In genomic region chr6:97053643-97054411, GRCh38 we compare ENCODE assay signal across 11 cellular contexts.
A peak's percentile ranks its signal among the peaks of the same experiment; 100 is the strongest.
DNase-seq lines count a peak whose midpoint lies in the region; ATAC-seq, FAIRE-seq and TF ChIP-seq lines count a peak whose summit lies in the region.
"Had no signal": no experiment of that assay in that cellular context is flagged by ENCODE, and none has a peak within 500 bp of the region (broad histone marks: within the 10 kb centered on the region; RNA-seq: fewer than 3 reads in every experiment).

No MANE protein-coding gene starts in this region.

- no peaks in the 10 kb centered on the region for H4K20me1 ChIP-seq in GM12878 (ENCODE audit: control insufficient read depth, insufficient read depth)

- CTCF ChIA-PET in CD8-positive, alpha-beta T cell (lab: Charles Lee), result interaction anchor here (1.0 kb wide), 1 partner anchor 427 kb away, joined by 3 read pairs; no protein-coding TSS in a partner anchor
- CTCF ChIA-PET in GM12878 (lab: Yijun Ruan, JAX), result interaction anchor here (1.0 kb wide), 2 partner anchors 155 to 426 kb away, joined by 3 to 4 read pairs; no protein-coding TSS in a partner anchor
- CTCF ChIA-PET in activated CD4-positive, alpha-beta T cell treated with anti-CD3 and anti-CD28 coated beads, Interleukin-2, amount 10 ng/mL, durations not matched to agents 7 days and 5 days (lab: Charles Lee), result no interaction called here

- no peak for TF ChIP-seq POLR2A in GM12878 (IDR thresholded peaks at IDR 0.05; ENCODE audit: low read depth, low read length)

- no peaks in the 10 kb centered on the region for H3K9me3 Mint-ChIP-seq in CD8-positive, alpha-beta T cell
- H3K9me3 Mint-ChIP-seq in activated CD4-positive, alpha-beta T cell treated with anti-CD3 and anti-CD28 coated beads, Interleukin-2, amount 10 ng/mL, durations not matched to agents 7 days and 5 days, result no peaks in the 10 kb centered on the region

- no peak overlapping the region for H3K4me3 Mint-ChIP-seq in CD8-positive, alpha-beta T cell
- no peak overlapping the region for H3K4me3 Mint-ChIP-seq in activated CD4-positive, alpha-beta T cell treated with anti-CD3 and anti-CD28 coated beads, Interleukin-2, amount 10 ng/mL, durations not matched to agents 7 days and 5 days

- BruUV-seq in GM12878 (replicated peaks; lab: Mats Ljungman, UMichigan), result no TSS peak

- POLR2A ChIA-PET in CD8-positive, alpha-beta T cell (lab: Charles Lee), result no interaction called here
- POLR2A ChIA-PET in GM12878 (lab: Charles Lee), result no interaction called here
- POLR2A ChIA-PET in activated CD4-positive, alpha-beta T cell treated with anti-CD3 and anti-CD28 coated beads, Interleukin-2, amount 10 ng/mL, durations not matched to agents 7 days and 5 days (lab: Charles Lee), result no interaction called here

- in situ Hi-C loops in GM12878 (cut with MboI), result loop anchor here (10.0 to 25.0 kb wide), 2 partner anchors 529 to 1617 kb away; partner anchors contain the start of gene UFL1

- H3K36me3 Mint-ChIP-seq in CD8-positive, alpha-beta T cell, result no peaks in the 10 kb centered on the region
- no peaks in the 10 kb centered on the region for H3K36me3 Mint-ChIP-seq in activated CD4-positive, alpha-beta T cell treated with anti-CD3 and anti-CD28 coated beads, Interleukin-2, amount 10 ng/mL, durations not matched to agents 7 days and 5 days (ENCODE audit: low read depth)

- no peak overlapping the region for H3K4me3 ChIP-seq in CD8-positive, alpha-beta T cell (ENCODE audit: low read depth, low read length)
- no peak overlapping the region for H3K4me3 ChIP-seq in LNCaP clone FGC (ENCODE audit: low read depth, low read length)
- H3K4me3 ChIP-seq in GM12878, result no peak overlapping the region
- no peak overlapping the region for H3K4me3 ChIP-seq in aorta (ENCODE audit: low read length in 2 of 2)
- H3K4me3 ChIP-seq: SJSA1 had no signal

- H3K4me2 ChIP-seq in GM12878 (ENCODE audit: control insufficient read depth, insufficient read depth), result no peak overlapping the region

- no peak for DNase-seq in CD8-positive, alpha-beta T cell
- DNase-seq in LNCaP clone FGC (ENCODE audit: low read depth) (no peak), GM12878 (ENCODE audit: low read depth, low spot score) (no peak), medulla oblongata (ENCODE audit: extremely low spot score) (peak; percentile 44), aorta (no peak)
- no peak for DNase-seq in stimulated activated CD4-positive, alpha-beta T cell treated with anti-CD3 and anti-CD28 coated beads, Interleukin-4, amount 100 ng/mL, for 1 hour
- DNase-seq in activated CD4-positive, alpha-beta T cell treated with anti-CD3 and anti-CD28 coated beads, Interleukin-2, amount 10 ng/mL, durations not matched to agents 7 days and 5 days, result no peak
- DNase-seq in effector CD8-positive, alpha-beta T cell (lab: John Stamatoyannopoulos, UW), result no peak

- RAD21 ChIA-PET in GM12878 (lab: Charles Lee; ENCODE audit: unreplicated experiment), result interaction anchor here (0.9 kb wide), 1 partner anchor 427 kb away, joined by 3 read pairs; no protein-coding TSS in a partner anchor

- FAIRE-seq in GM12878 (lab: Jason Lieb, UNC), result no peak
- FAIRE-seq: GM19239 had no signal

- no peak overlapping the region for H3K27ac ChIP-seq in CD8-positive, alpha-beta T cell (ENCODE audit: low read depth, low read length)
- H3K27ac ChIP-seq in GM12878 (ENCODE audit: control insufficient read depth, insufficient read depth), result no peak overlapping the region
- H3K27ac ChIP-seq in aorta (ENCODE audit: low read depth in 1 of 2, low read length in 2 of 2), result no peak overlapping the region
- H3K27ac ChIP-seq: epithelial cell of prostate, SJSA1 had no signal

- no peak for ATAC-seq in CD8-positive, alpha-beta T cell
- ATAC-seq in GM12878, result no peak
- ATAC-seq in aorta (ENCODE audit: low FRiP score), result no peak

- no peak overlapping the region for H3K9ac ChIP-seq in GM12878 (ENCODE audit: control insufficient read depth, insufficient read depth, low read length)

- H3K27me3 ChIP-seq in CD8-positive, alpha-beta T cell (ENCODE audit: insufficient read depth, low read length), result no peaks in the 10 kb centered on the region
- H3K27me3 ChIP-seq in GM12878 (replicated peaks in 1 of 2; ENCODE audit: control insufficient read depth in 2 of 2, insufficient read depth in 2 of 2, low read length in 1 of 2), result no peaks in the 10 kb centered on the region
- H3K27me3 ChIP-seq in aorta (ENCODE audit: control insufficient read depth in 1 of 2, insufficient read depth in 2 of 2, low read length in 1 of 2), result no peaks in the 10 kb centered on the region

- H3K4me1 ChIP-seq in CD8-positive, alpha-beta T cell (ENCODE audit: insufficient read depth, low read length), result no peaks in the 10 kb centered on the region
- H3K4me1 ChIP-seq in GM12878 (ENCODE audit: control insufficient read depth, insufficient read depth, low read length) (peaks cover 6% of the 10 kb centered on the region), aorta (ENCODE audit: control insufficient read depth in 1 of 2, insufficient read depth in 2 of 2, low read length in 2 of 2) (no peaks in the 10 kb centered on the region)
- H3K4me1 ChIP-seq: SJSA1 had no signal

- TF ChIP-seq EP300 in GM12878 (IDR thresholded peaks at IDR 0.05; ENCODE audit: borderline replicate concordance in 1 of 2, control insufficient read depth in 1 of 2, low read depth in 2 of 2, low read length in 2 of 2), result no peak

- peak; percentile 29 for TF ChIP-seq CTCF in CD8-positive, alpha-beta T cell (IDR thresholded peaks at IDR 0.05)
- TF ChIP-seq CTCF in LNCaP clone FGC (IDR thresholded peaks at IDR 0.05; ENCODE audit: control insufficient read depth, extremely low read depth, insufficient read depth) (peak; percentile 47), GM12878 (IDR thresholded peaks at IDR 0.05 in 2 of 3, conservative IDR thresholded peaks at IDR 0.05 in 1 of 3; ENCODE audit: control insufficient read depth in 2 of 3, extremely low read depth in 1 of 3, insufficient read depth in 1 of 3, low read depth in 3 of 3, low read length in 3 of 3) (peak in 2 of 3 experiments; percentile 29 to 36; a peak in 3 of 6 replicates)

- peak; percentile 48 for TF ChIP-seq RAD21 in GM12878 (IDR thresholded peaks at IDR 0.05; ENCODE audit: insufficient read depth, low read depth, low read length)

- H3K9me3 ChIP-seq in CD8-positive, alpha-beta T cell (ENCODE audit: low read length), result no peaks in the 10 kb centered on the region
- H3K9me3 ChIP-seq in GM12878 (replicated peaks; ENCODE audit: control insufficient read depth, insufficient read depth, low read length) (no peaks in the 10 kb centered on the region), aorta (ENCODE audit: control insufficient read depth, low read length) (no peaks in the 10 kb centered on the region)
- H3K9me3 ChIP-seq: SJSA1 had no signal

- intact Hi-C loops in CD8-positive, alpha-beta T cell (cut with DNase I, micrococcal nuclease), result loop anchor here in 1 of 2 experiments (1.0 to 10.0 kb wide), 2 partner anchors 428 to 659 kb away; no protein-coding TSS in a partner anchor
- intact Hi-C loops in GM12878 (cut with micrococcal nuclease; ENCODE audit: unreplicated experiment) (loop anchor here (1.0 to 10.0 kb wide), 4 partner anchors 155 to 1849 kb away; partner anchors contain the start of gene GPR63), aorta (cut with DNase I) (loop anchor here (2.0 to 5.0 kb wide), 3 partner anchors 155 to 512 kb away; no protein-coding TSS in a partner anchor)

- no peak overlapping the region for H3K27ac Mint-ChIP-seq in CD8-positive, alpha-beta T cell
- no peak overlapping the region for H3K27ac Mint-ChIP-seq in activated CD4-positive, alpha-beta T cell treated with anti-CD3 and anti-CD28 coated beads, Interleukin-2, amount 10 ng/mL, durations not matched to agents 7 days and 5 days

- no peaks in the 10 kb centered on the region for H3K27me3 Mint-ChIP-seq in CD8-positive, alpha-beta T cell (ENCODE audit: low read depth)
- H3K27me3 Mint-ChIP-seq in activated CD4-positive, alpha-beta T cell treated with anti-CD3 and anti-CD28 coated beads, Interleukin-2, amount 10 ng/mL, durations not matched to agents 7 days and 5 days, result peaks cover 4% of the 10 kb centered on the region

- H3K79me2 ChIP-seq in GM12878 (ENCODE audit: control insufficient read depth, insufficient read depth, low read length), result no peaks in the 10 kb centered on the region

- H3K36me3 ChIP-seq in CD8-positive, alpha-beta T cell (ENCODE audit: insufficient read depth, low read length), result no peaks in the 10 kb centered on the region
- no peaks in the 10 kb centered on the region for H3K36me3 ChIP-seq in GM12878 (ENCODE audit: control insufficient read depth in 2 of 2, insufficient read depth in 2 of 2, low read length in 1 of 2)
- H3K36me3 ChIP-seq in aorta (ENCODE audit: control insufficient read depth in 1 of 2, insufficient read depth in 2 of 2, low read length in 1 of 2), result no peaks in the 10 kb centered on the region
- H3K36me3 ChIP-seq: SJSA1 had no signal

- SMC1A ChIA-PET in GM12878 (lab: Charles Lee; ENCODE audit: uncharacterized antibody, unreplicated experiment), result interaction anchor here (0.8 to 0.9 kb wide), 2 partner anchors 131 to 427 kb away, joined by 3 to 4 read pairs; no protein-coding TSS in a partner anchor

- H3K4me1 Mint-ChIP-seq in CD8-positive, alpha-beta T cell (ENCODE audit: low read depth), result peaks cover 10% of the 10 kb centered on the region
- peaks cover 13% of the 10 kb centered on the region for H3K4me1 Mint-ChIP-seq in activated CD4-positive, alpha-beta T cell treated with anti-CD3 and anti-CD28 coated beads, Interleukin-2, amount 10 ng/mL, durations not matched to agents 7 days and 5 days

- no peak overlapping the region for H2AFZ ChIP-seq in GM12878 (ENCODE audit: control insufficient read depth, low read depth, low read length)

TF ChIP-seq in GM12878, 131 proteins besides CTCF, POLR2A, EP300 and RAD21:
- peak; percentile 69; the same call in 1 of the 2 replicates for TF ChIP-seq SMC3 (IDR thresholded peaks at IDR 0.05; ENCODE audit: borderline replicate concordance, low read length)
- TF ChIP-seq, protein P1, sequence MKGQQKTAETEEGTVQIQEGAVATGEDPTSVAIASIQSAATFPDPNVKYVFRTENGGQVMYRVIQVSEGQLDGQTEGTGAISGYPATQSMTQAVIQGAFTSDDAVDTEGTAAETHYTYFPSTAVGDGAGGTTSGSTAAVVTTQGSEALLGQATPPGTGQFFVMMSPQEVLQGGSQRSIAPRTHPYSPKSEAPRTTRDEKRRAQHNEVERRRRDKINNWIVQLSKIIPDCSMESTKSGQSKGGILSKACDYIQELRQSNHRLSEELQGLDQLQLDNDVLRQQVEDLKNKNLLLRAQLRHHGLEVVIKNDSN (IDR thresholded peaks at IDR 0.05; ENCODE audit: borderline replicate concordance, extremely low read length, insufficient read depth, low read depth, low read length), result no peak
